Comparison of ENCODE assay signal across 19 cellular contexts in the genomic region with DNA sequence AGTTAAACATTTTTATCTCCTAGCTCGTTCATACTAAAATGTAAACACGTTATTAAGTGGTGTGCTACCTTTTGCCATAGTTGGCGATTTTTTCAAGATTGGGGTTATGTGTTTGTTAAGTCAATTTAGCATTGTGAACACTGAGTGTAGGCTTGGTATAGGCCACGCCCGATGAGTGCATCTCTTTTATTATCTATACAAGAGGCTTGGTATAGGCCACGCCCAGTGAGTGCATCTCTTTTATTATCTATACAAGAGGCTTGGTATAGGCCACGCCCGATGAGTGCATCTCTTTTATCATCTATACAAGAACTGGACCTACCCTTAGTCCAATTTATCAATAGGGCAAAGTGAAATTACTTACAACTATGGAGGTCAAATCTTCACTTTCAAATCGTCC.
DNase-seq lines count a peak whose midpoint lies in the region; ATAC-seq and TF ChIP-seq lines count a peak whose summit lies in the region.
"Had no signal": no experiment of that assay in that cellular context is flagged by ENCODE, and none has a peak within 500 bp of the region (broad histone marks: within the 10 kb centered on the region; RNA-seq: fewer than 3 reads in every experiment).

No MANE protein-coding gene starts in this region.

- TF ChIP-seq CTCF in endothelial cell (IDR thresholded peaks at IDR 0.05; ENCODE audit: unreplicated experiment) (no peak), osteoblast (IDR thresholded peaks at IDR 0.05; ENCODE audit: extremely low read depth, low read depth, low read length) (no peak)

- H3K4me3 ChIP-seq in osteoblast (ENCODE audit: insufficient read depth, low read length), result no peak overlapping the region
- H3K4me3 ChIP-seq: BLaER1, GM12878, GM23248, HAP-1 had no signal

- peaks cover 6% of the 10 kb centered on the region for H3K4me1 Mint-ChIP-seq in endothelial cell (ENCODE audit: unreplicated experiment)
- no peaks in the 10 kb centered on the region for H3K4me1 Mint-ChIP-seq in effector memory CD8-positive, alpha-beta T cell (ENCODE audit: low read depth in 2 of 2)
- H3K4me1 Mint-ChIP-seq: CD14-positive monocyte; CD4-positive, alpha-beta memory T cell had no signal

- H3K4me2 ChIP-seq in osteoblast (ENCODE audit: insufficient read depth, low read length), result no peak overlapping the region

- no peaks in the 10 kb centered on the region for H3K27me3 ChIP-seq in osteoblast (ENCODE audit: insufficient read depth, low read length)
- H3K27me3 ChIP-seq: BLaER1 had no signal

- no peaks in the 10 kb centered on the region for H4K20me1 ChIP-seq in osteoblast (ENCODE audit: insufficient read depth, low read length)
- H4K20me1 ChIP-seq: BLaER1 had no signal

- H3K9me3 Mint-ChIP-seq in endothelial cell (ENCODE audit: unreplicated experiment), result no peaks in the 10 kb centered on the region
- no peaks in the 10 kb centered on the region for H3K9me3 Mint-ChIP-seq in effector memory CD8-positive, alpha-beta T cell
- H3K9me3 Mint-ChIP-seq: CD14-positive monocyte; CD4-positive, alpha-beta memory T cell had no signal

- DNase-seq in NCI-H748 (lab: John Stamatoyannopoulos, UW; ENCODE audit: unreplicated experiment), result peak; percentile 23
- DNase-seq in NCI-H748 treated with DMSO at 0.1 percent for 48 hours (lab: John Stamatoyannopoulos, UW), result no peak
- DNase-seq in endothelial cell (ENCODE audit: low spot score), result no peak
- DNase-seq in osteoblast (ENCODE audit: insufficient read length, low spot score, missing footprints), result peak; percentile 38
- no peak for DNase-seq in NCI-H345 (lab: John Stamatoyannopoulos, UW)
- no peak for DNase-seq in effector memory CD8-positive, alpha-beta T cell
- DNase-seq: 8988T; CD4-positive, alpha-beta memory T cell; DMS153; DMS79 treated with DMSO at 0.1 percent for 48 hours; GF-D8; GM23248; IMR-90 had no signal

- H3K79me2 ChIP-seq in osteoblast (ENCODE audit: insufficient read depth, low read length), result no peaks in the 10 kb centered on the region

- H3K4me1 ChIP-seq in osteoblast (ENCODE audit: insufficient read depth, low read length), result no peaks in the 10 kb centered on the region
- H3K4me1 ChIP-seq: HAP-1 had no signal

- H2AFZ ChIP-seq in osteoblast (ENCODE audit: low read length), result no peak overlapping the region
- H2AFZ ChIP-seq: GM23248 had no signal

- peaks cover 38% of the 10 kb centered on the region for H3K36me3 Mint-ChIP-seq in endothelial cell (ENCODE audit: low read depth, unreplicated experiment)
- H3K36me3 Mint-ChIP-seq in effector memory CD8-positive, alpha-beta T cell (ENCODE audit: insufficient read depth), result peaks cover 16% of the 10 kb centered on the region

- no peak for ATAC-seq in effector memory CD8-positive, alpha-beta T cell (replicated peaks)
- no peak for ATAC-seq in HG03045 (IDR thresholded peaks at IDR 0.05; ENCODE audit: unreplicated experiment)
- ATAC-seq: GM12878 had no signal

- H3K27ac Mint-ChIP-seq in endothelial cell (ENCODE audit: unreplicated experiment), result peak overlapping the region; percentile 52
- no peak overlapping the region for H3K27ac Mint-ChIP-seq in effector memory CD8-positive, alpha-beta T cell
- H3K27ac Mint-ChIP-seq: CD14-positive monocyte; CD4-positive, alpha-beta memory T cell had no signal

- H3K36me3 ChIP-seq in osteoblast (ENCODE audit: insufficient read depth, low read length), result peaks cover 68% of the 10 kb centered on the region

- peaks cover 3% of the 10 kb centered on the region for H3K27me3 Mint-ChIP-seq in endothelial cell (ENCODE audit: unreplicated experiment)
- H3K27me3 Mint-ChIP-seq in effector memory CD8-positive, alpha-beta T cell, result no peaks in the 10 kb centered on the region
- H3K27me3 Mint-ChIP-seq: CD4-positive, alpha-beta memory T cell had no signal

- H3K4me3 Mint-ChIP-seq in endothelial cell (ENCODE audit: unreplicated experiment), result peak overlapping the region; percentile 74
- H3K4me3 Mint-ChIP-seq in effector memory CD8-positive, alpha-beta T cell, result no peak overlapping the region
- H3K4me3 Mint-ChIP-seq: CD14-positive monocyte; CD4-positive, alpha-beta memory T cell had no signal

- H3K27ac ChIP-seq in osteoblast (ENCODE audit: low read depth, low read length), result no peak overlapping the region
- H3K27ac ChIP-seq: BLaER1, GM23248, HL-60 had no signal

- H3K9me3 ChIP-seq in osteoblast (ENCODE audit: low read depth, low read length), result no peaks in the 10 kb centered on the region
- H3K9me3 ChIP-seq: HAP-1 had no signal

Comparison
In these comparisons a context has a peak if more than half of its experiments do, and no peak if none do; other contexts are left out.
1. DNase-seq: peak in NCI-H748 (single experiment) and osteoblast (single experiment); none in NCI-H748 treated with DMSO at 0.1 percent for 48 hours (single experiment), endothelial cell (single experiment), NCI-H345 (single experiment) and effector memory CD8-positive, alpha-beta T cell (0 of 3).